ENCODE assay signal across 8 cellular contexts in genomic region chr15:69413822-69414701, GRCh38. TPM values are rescaled to one million over a fixed set of nuclear protein-coding genes. Genes with fewer than 3 reads are reported as not detected.
DNase-seq lines count a peak whose midpoint lies in the region; ATAC-seq and TF ChIP-seq lines count a peak whose summit lies in the region.

TSS of gene KIF23 (plus strand) at chr15:69414349. CDS start at chr15:69414466, 117 bp downstream.

- peak; percentile 53 for TF ChIP-seq POLR2A in NB4 (IDR thresholded peaks at IDR 0.05; ENCODE audit: extremely low read depth, insufficient read length)

- peak; percentile 90 for ATAC-seq in SK-N-SH treated with all-trans-retinoic acid at 6 μM for 48 hours
- peak; percentile 92 for ATAC-seq in omental fat pad (ENCODE audit: low FRiP score)
- peak; percentile 71 for ATAC-seq in thoracic aorta (ENCODE audit: insufficient number of reproducible peaks, low FRiP score, low read depth)

- H3K27me3 ChIP-seq in thoracic aorta (replicated peaks; ENCODE audit: insufficient read depth) = no peaks in the 10 kb centered on the region

- H3K4me1 ChIP-seq in thoracic aorta (ENCODE audit: control insufficient read depth in 1 of 2, low read depth in 2 of 2) = peaks cover 7 to 54% of the 10 kb centered on the region in 2 donors

- no peaks in the 10 kb centered on the region for H3K9me3 Mint-ChIP-seq in HFFc6

- no peaks in the 10 kb centered on the region for H3K27me3 Mint-ChIP-seq in HFFc6 (ENCODE audit: insufficient read depth)

- peak; percentile 86 for DNase-seq in GM04504 (ENCODE audit: low read depth)
- peak; percentile 95 for DNase-seq in HFFc6
- peak; percentile 95 for DNase-seq in NB4 (ENCODE audit: low read depth)
- peak; percentile 95 for DNase-seq in activated naive CD4-positive, alpha-beta T cell treated with anti-CD3 and anti-CD28 coated beads, Interleukin-2, amount 50 U/mL, for 16 hours
- DNase-seq in glomerular endothelial cell (ENCODE audit: extremely low read depth, low read depth, low spot score) = peak; percentile 71
- DNase-seq in omental fat pad (ENCODE audit: low spot score) = peak; percentile 83
- peak; percentile 59 for DNase-seq in thoracic aorta (ENCODE audit: low spot score)

- peak within 1 kb of the TSS; percentile 98 for H3K4me3 Mint-ChIP-seq in HFFc6

- peaks cover 16% of the 10 kb centered on the region for H3K36me3 Mint-ChIP-seq in HFFc6 (ENCODE audit: low read depth)

- H3K27ac ChIP-seq in thoracic aorta = peak within 1 kb of the TSS; percentile 90 to 91

- peak within 1 kb of the TSS; percentile 96 for H3K27ac Mint-ChIP-seq in HFFc6

- H3K9me3 ChIP-seq in thoracic aorta = no peaks in the 10 kb centered on the region

- H3K4me1 Mint-ChIP-seq in HFFc6 (ENCODE audit: low read depth) = peaks cover 33% of the 10 kb centered on the region

- no peaks in the 10 kb centered on the region for H3K36me3 ChIP-seq in thoracic aorta

- peak within 1 kb of the TSS; percentile 85 for H3K4me3 ChIP-seq in NB4 (ENCODE audit: low read depth, low read length)
- peak within 1 kb of the TSS; percentile 89 for H3K4me3 ChIP-seq in thoracic aorta

- no peak; the same call in 1 of the 2 replicates for TF ChIP-seq CTCF in HFFc6 (IDR thresholded peaks at IDR 0.05)
- no peak for TF ChIP-seq CTCF in NB4 (IDR thresholded peaks at IDR 0.05; ENCODE audit: low read depth, low read length)
- no peak for TF ChIP-seq CTCF in omental fat pad (IDR thresholded peaks at IDR 0.05)
- no peak for TF ChIP-seq CTCF in thoracic aorta (IDR thresholded peaks at IDR 0.05)

TF ChIP-seq in SK-N-SH treated with all-trans-retinoic acid at 6 μM for 48 hours, 23 proteins besides CTCF, POLR2A, EP300 and RAD21:
- no peak for TF ChIP-seq OSR1 (CRISPR knock-in tag; IDR thresholded peaks at IDR 0.05)
- TF ChIP-seq ZNF565 (CRISPR knock-in tag; conservative IDR thresholded peaks at IDR 0.05; ENCODE audit: low read depth) = no peak
- TF ChIP-seq GLIS3 (CRISPR knock-in tag; IDR thresholded peaks at IDR 0.05) = no peak
- no peak for TF ChIP-seq ZNF70 (CRISPR knock-in tag; IDR thresholded peaks at IDR 0.05)
- no peak for TF ChIP-seq ZC3H10 (CRISPR knock-in tag; IDR thresholded peaks at IDR 0.05)
- no peak for TF ChIP-seq ARNTL (CRISPR knock-in tag; IDR thresholded peaks at IDR 0.05; ENCODE audit: borderline replicate concordance, low read depth)
- no peak for TF ChIP-seq BACH2 (CRISPR knock-in tag; IDR thresholded peaks at IDR 0.05; ENCODE audit: borderline replicate concordance)
- TF ChIP-seq ZFP3 (CRISPR knock-in tag; IDR thresholded peaks at IDR 0.05) = no peak
- TF ChIP-seq SNAI2 (CRISPR knock-in tag; IDR thresholded peaks at IDR 0.05) = no peak
- no peak for TF ChIP-seq PPARA (CRISPR knock-in tag; IDR thresholded peaks at IDR 0.05; ENCODE audit: borderline replicate concordance)

RNA-seq across cellular contexts. Expression of gene KIF23, which starts in this region (rescaled TPM):
- 10 to 100 TPM; 37.0 to 74.7 (median 64.6) TPM for total RNA-seq in HFFc6 (2021; fragmentation: NEBNext Ultra II Directional; extraction: Animal tissue kit (Norgen Biotek cat#: 25700))
- total RNA-seq in glomerular endothelial cell = 9.2 and 19.7 TPM in 2 replicates
- total RNA-seq in omental fat pad = 1 to 10 TPM; 1.6 to 3.8 (median 1.7) TPM
- total RNA-seq in thoracic aorta = 10 to 100 TPM in 1 of 2 donors, 1 to 10 TPM in 1; 9.8 to 20.6 TPM

Comparison
In these comparisons a context has a peak if more than half of its experiments do, and no peak if none do; other contexts are left out.
1. Peak in every context shown above with its lines: DNase-seq, ATAC-seq, H3K4me3 ChIP-seq and H3K27ac ChIP-seq.